In genomic region chr2:24491626-24492282, GRCh38 we compare ENCODE assay signal across 8 cellular contexts. TPM values are rescaled to one million over a fixed set of nuclear protein-coding genes. Genes with fewer than 3 reads are reported as not detected.
DNase-seq lines count a peak whose midpoint lies in the region; ATAC-seq and TF ChIP-seq lines count a peak whose summit lies in the region.

No MANE protein-coding gene starts in this region.

- TF ChIP-seq POLR2A in vagina (IDR thresholded peaks at IDR 0.05): no peak

- H3K4me1 ChIP-seq in adipocyte (ENCODE audit: control insufficient read depth, insufficient read depth, low read length): peaks cover 22% of the 10 kb centered on the region
- H3K4me1 ChIP-seq in right atrium auricular region: peaks cover 0 to 30% of the 10 kb centered on the region in 2 donors
- peaks cover 57% of the 10 kb centered on the region for H3K4me1 ChIP-seq in vagina

- H3K36me3 ChIP-seq in SK-N-MC (ENCODE audit: insufficient read depth, low read length) (no peaks in the 10 kb centered on the region), adipocyte (ENCODE audit: control insufficient read depth, insufficient read depth, low read length, severe bottlenecking) (no peaks in the 10 kb centered on the region), right atrium auricular region (no peaks in the 10 kb centered on the region), vagina (no peaks in the 10 kb centered on the region)

- H3K9ac ChIP-seq in SK-N-MC (ENCODE audit: insufficient read length) (peak overlapping the region; percentile 32), adipocyte (ENCODE audit: low read length) (peak overlapping the region; percentile 85)

- H3K9me3 ChIP-seq in SK-N-MC (ENCODE audit: low read depth, low read length): no peaks in the 10 kb centered on the region
- H3K9me3 ChIP-seq in adipocyte (ENCODE audit: control insufficient read depth, low read length): no peaks in the 10 kb centered on the region
- no peaks in the 10 kb centered on the region for H3K9me3 ChIP-seq in right atrium auricular region
- H3K9me3 ChIP-seq in vagina: no peaks in the 10 kb centered on the region

- ATAC-seq in GM19452 (IDR thresholded peaks at IDR 0.05; ENCODE audit: unreplicated experiment) (peak; percentile 48), HG03565 (IDR thresholded peaks at IDR 0.05; ENCODE audit: unreplicated experiment) (peak; percentile 22)

- no peaks in the 10 kb centered on the region for H3K27me3 ChIP-seq in adipocyte (replicated peaks; ENCODE audit: control insufficient read depth, insufficient read depth, low read length)
- no peaks in the 10 kb centered on the region for H3K27me3 ChIP-seq in right atrium auricular region
- no peaks in the 10 kb centered on the region for H3K27me3 ChIP-seq in vagina

- H3K4me3 ChIP-seq in SK-N-MC (peak overlapping the region; percentile 85), adipocyte (ENCODE audit: low read length) (peak overlapping the region; percentile 87), right atrium auricular region (peak overlapping the region; percentile 82 to 96), vagina (peak overlapping the region; percentile 85 to 88)

- no peak overlapping the region for H3K27ac ChIP-seq in SK-N-MC
- peak overlapping the region; percentile 89 to 90 for H3K27ac ChIP-seq in right atrium auricular region
- H3K27ac ChIP-seq in vagina: peak overlapping the region; percentile 94

- DNase-seq in C1 segment of cervical spinal cord (lab: John Stamatoyannopoulos, UW) (peak in 11 of 14 donors; percentile 26 to 79 (median 58)), SK-N-MC (ENCODE audit: low read depth, low spot score) (no peak), adipocyte (ENCODE audit: low read depth) (peak; percentile 66), right atrium auricular region (ENCODE audit: low spot score) (no peak), pulmonary artery endothelial cell (ENCODE audit: low read depth, low spot score) (peak; percentile 8), vagina (ENCODE audit: extremely low spot score in 2 of 2) (no peak)

- TF ChIP-seq CTCF in right atrium auricular region (IDR thresholded peaks at IDR 0.05) (no peak), vagina (IDR thresholded peaks at IDR 0.05) (no peak)

- intact Hi-C loops in vagina (cut with DNase I): loop anchor here (10.0 kb wide), 1 partner anchor 57 kb away; no protein-coding TSS in a partner anchor

RNA-seq across cellular contexts. Expression of gene NCOA1, which starts 0.7 kb away (rescaled TPM):
- total RNA-seq in right atrium auricular region (10 to 100 TPM; 33.8 to 43.6 TPM), pulmonary artery endothelial cell (7.0 and 10.1 TPM in 2 replicates), vagina (48.4 TPM)

Comparison
In these comparisons a context has a peak if more than half of its experiments do, and no peak if none do; other contexts are left out.
1. DNase-seq: peak in C1 segment of cervical spinal cord (11 of 14), adipocyte (single experiment) and pulmonary artery endothelial cell (single experiment); none in SK-N-MC (single experiment), right atrium auricular region (single experiment) and vagina (0 of 2).
2. Peak in every context shown above with its lines, with median percentiles within 50 percentile points of each other: H3K4me3 ChIP-seq.